In genomic region chr12:21775130-21775920, GRCh38 we compare ENCODE assay signal across 1 cellular context.
TF ChIP-seq lines count a peak whose summit lies in the region.

No MANE protein-coding gene starts in this region.

TF ChIP-seq in H1, 55 proteins besides CTCF, POLR2A, EP300 and RAD21:
- TF ChIP-seq CTBP2 (IDR thresholded peaks at IDR 0.05; ENCODE audit: borderline replicate concordance, insufficient read depth, insufficient read length, low read length) (no peak), PHF8 (conservative IDR thresholded peaks at IDR 0.05; ENCODE audit: low read depth, low read length) (no peak), JUND (IDR thresholded peaks at IDR 0.05; ENCODE audit: low read length) (no peak), RXRA (IDR thresholded peaks at IDR 0.05; ENCODE audit: insufficient read depth, low read depth, low read length) (no peak)
